In the genomic region with DNA sequence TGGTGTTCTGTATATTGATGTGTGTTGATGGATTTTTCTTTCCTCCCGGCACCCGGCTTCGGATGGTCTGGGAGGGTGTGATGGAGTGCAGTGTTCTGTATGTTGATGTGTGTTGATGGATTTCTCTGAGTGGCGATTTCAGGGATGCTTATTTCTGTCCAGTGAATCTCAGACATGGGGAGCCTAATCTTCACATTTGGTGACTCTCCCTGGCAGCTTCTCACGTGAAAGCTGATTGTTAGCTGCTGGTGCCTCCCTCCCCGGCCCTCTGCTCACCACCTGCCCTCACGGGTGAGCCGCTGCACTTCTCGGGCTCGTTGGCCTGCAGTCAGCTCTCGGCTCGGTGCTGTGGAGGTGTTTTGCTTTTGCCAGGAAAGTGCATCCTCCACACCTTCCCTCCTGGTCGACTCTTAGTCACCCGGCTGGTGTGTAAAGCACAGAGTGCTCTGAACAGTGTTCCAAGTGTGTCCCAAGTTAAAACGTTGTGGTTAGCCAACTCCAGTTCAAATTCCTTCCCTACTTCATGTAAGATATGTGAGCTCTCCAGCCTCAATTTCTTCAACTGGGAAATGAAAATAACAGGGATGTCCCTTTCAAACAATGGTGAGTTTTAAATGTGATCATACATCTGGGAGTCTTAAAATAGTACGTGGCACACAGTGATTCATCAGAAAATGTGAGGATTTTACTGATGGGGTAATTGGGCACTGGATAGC, we compare ENCODE assay signal across 14 cellular contexts. TPM values are rescaled to one million over a fixed set of nuclear protein-coding genes. Genes with fewer than 3 reads are reported as not detected.
DNase-seq lines count a peak whose midpoint lies in the region; ATAC-seq and TF ChIP-seq lines count a peak whose summit lies in the region.
"Had no signal": no experiment of that assay in that cellular context is flagged by ENCODE, and none has a peak within 500 bp of the region (broad histone marks: within the 10 kb centered on the region; RNA-seq: fewer than 3 reads in every experiment).

No MANE protein-coding gene starts in this region.

- intact Hi-C loops in sciatic nerve (cut with DNase I), result no loop called here

- H3K4me3 ChIP-seq in foreskin fibroblast (ENCODE audit: low read depth in 1 of 2, low read length in 2 of 2), result no peak overlapping the region
- H3K4me3 ChIP-seq: adrenal gland had no signal

- DNase-seq in GM03348 (ENCODE audit: low spot score) (peak; percentile 41), NCI-H774 (lab: John Stamatoyannopoulos, UW) (peak; percentile 25), foreskin fibroblast (peak; percentile 14 to 43), sciatic nerve (ENCODE audit: low spot score) (no peak), GM19240 (ENCODE audit: insufficient read length, low spot score) (no peak), cerebellar cortex (ENCODE audit: low spot score) (no peak)
- no peak for DNase-seq in stimulated activated CD4-positive, alpha-beta T cell treated with anti-CD3 and anti-CD28 coated beads, Interleukin-4, amount 100 ng/mL, for 24 hours
- DNase-seq: activated CD8-positive, alpha-beta T cell treated with anti-CD3 and anti-CD28 coated beads for 36 hours; adrenal gland; H7; NCI-H2171 treated with DMSO at 0.1 percent for 48 hours; stimulated activated naive B cell treated with anti-CD40 and anti-IgM and Interleukin-4, amounts not matched to agents 10 μg/mL and 1 μg/mL and 100 μg/mL, for 72 hours; SW 1271 had no signal

- TF ChIP-seq CTCF in foreskin fibroblast (IDR thresholded peaks at IDR 0.05; ENCODE audit: low read depth, low read length), result no peak

- ATAC-seq in sciatic nerve (peak; percentile 38), HG03095 (IDR thresholded peaks at IDR 0.05; ENCODE audit: unreplicated experiment) (no peak)
- ATAC-seq: activated CD8-positive, alpha-beta T cell treated with anti-CD3 and anti-CD28 coated beads for 36 hours; stimulated activated naive B cell treated with anti-CD40 and anti-IgM and Interleukin-4, amounts not matched to agents 10 μg/mL and 1 μg/mL and 100 μg/mL, for 72 hours had no signal

RNA-seq across cellular contexts. Expression of gene ATP11A, which starts 54.6 kb away (rescaled TPM):
- total RNA-seq in sciatic nerve, result 75.6 TPM

Comparison
In these comparisons a context has a peak if more than half of its experiments do, and no peak if none do; other contexts are left out.
1. DNase-seq: peak in GM03348 (single experiment), NCI-H774 (single experiment) and foreskin fibroblast (2 of 2); none in sciatic nerve (single experiment), GM19240 (single experiment), cerebellar cortex (single experiment) and stimulated activated CD4-positive, alpha-beta T cell treated with anti-CD3 and anti-CD28 coated beads, Interleukin-4, amount 100 ng/mL, for 24 hours (single experiment).